In genomic region chr1:201378804-201379203, GRCh38 we compare ENCODE assay signal across 1 cellular context.
TF ChIP-seq lines count a peak whose summit lies in the region.

No MANE protein-coding gene starts in this region.

TF ChIP-seq in WTC11, 78 proteins besides CTCF, POLR2A, EP300 and RAD21 (continued from another document):
- no peak for TF ChIP-seq USF1 (CRISPR knock-in tag; IDR thresholded peaks at IDR 0.05)
